In the genomic region with DNA sequence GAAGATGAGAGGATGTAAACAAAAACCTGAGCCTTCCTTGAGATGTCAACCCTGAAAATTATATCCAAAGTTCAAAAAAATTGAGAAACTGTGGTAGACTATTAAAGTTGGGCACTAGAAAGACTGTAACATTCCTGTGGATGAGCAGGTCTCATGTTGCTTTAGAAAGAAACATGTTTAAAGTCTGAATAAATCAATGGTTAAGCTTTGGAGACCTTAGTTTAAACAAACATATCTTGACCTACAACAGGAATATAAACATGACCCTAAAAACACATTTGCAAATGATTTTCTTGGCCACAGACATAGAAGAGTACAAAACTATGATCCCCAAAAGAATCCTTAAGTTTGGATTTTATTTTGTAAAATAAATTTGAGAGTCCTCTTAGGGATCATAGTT, we compare ENCODE assay signal across 18 cellular contexts. TPM values are rescaled to one million over a fixed set of nuclear protein-coding genes. Genes with fewer than 3 reads are reported as not detected.
DNase-seq lines count a peak whose midpoint lies in the region; ATAC-seq and TF ChIP-seq lines count a peak whose summit lies in the region.
"Had no signal": no experiment of that assay in that cellular context is flagged by ENCODE, and none has a peak within 500 bp of the region (broad histone marks: within the 10 kb centered on the region; RNA-seq: fewer than 3 reads in every experiment).

No MANE protein-coding gene starts in this region.

- no peak for TF ChIP-seq CTCF in brain microvascular endothelial cell (IDR thresholded peaks at IDR 0.05; ENCODE audit: low read depth, low read length, missing control alignments)

- H3K4me3 Mint-ChIP-seq in activated CD4-positive, alpha-beta T cell treated with anti-CD3 and anti-CD28 coated beads, Interleukin-2, amount 10 ng/mL, durations not matched to agents 7 days and 5 days, result no peak overlapping the region
- no peak overlapping the region for H3K4me3 Mint-ChIP-seq in activated CD4-positive, alpha-beta memory T cell treated with anti-CD3 and anti-CD28 coated beads, Interleukin-2, amount 10 ng/mL, durations not matched to agents 7 days and 5 days
- no peak overlapping the region for H3K4me3 Mint-ChIP-seq in stimulated activated memory B cell treated with anti-CD40 and anti-IgM and Interleukin-4, amounts not matched to agents 10 μg/mL and 1 μg/mL and 100 μg/mL, for 72 hours

- H3K4me1 Mint-ChIP-seq in activated CD4-positive, alpha-beta T cell treated with anti-CD3 and anti-CD28 coated beads, Interleukin-2, amount 10 ng/mL, durations not matched to agents 7 days and 5 days, result peaks cover 59% of the 10 kb centered on the region
- peaks cover 43% of the 10 kb centered on the region for H3K4me1 Mint-ChIP-seq in activated CD4-positive, alpha-beta memory T cell treated with anti-CD3 and anti-CD28 coated beads, Interleukin-2, amount 10 ng/mL, durations not matched to agents 7 days and 5 days
- H3K4me1 Mint-ChIP-seq in stimulated activated memory B cell treated with anti-CD40 and anti-IgM and Interleukin-4, amounts not matched to agents 10 μg/mL and 1 μg/mL and 100 μg/mL, for 72 hours, result peaks cover 38% of the 10 kb centered on the region

- H3K4me3 ChIP-seq in brain microvascular endothelial cell (ENCODE audit: low read depth, low read length), result no peak overlapping the region
- H3K4me3 ChIP-seq: A549, sigmoid colon, tibial nerve had no signal

- POLR2A ChIA-PET in activated CD4-positive, alpha-beta T cell treated with anti-CD3 and anti-CD28 coated beads, Interleukin-2, amount 10 ng/mL, durations not matched to agents 7 days and 5 days (lab: Charles Lee), result no interaction called here
- POLR2A ChIA-PET in activated CD4-positive, alpha-beta memory T cell treated with anti-CD3 and anti-CD28 coated beads, Interleukin-2, amount 10 ng/mL, durations not matched to agents 7 days and 5 days (lab: Charles Lee), result interaction anchor here (1.4 to 4.8 kb wide), 4 partner anchors 39 to 217 kb away, joined by 4 to 48 read pairs (median 6); a partner anchor contains a TSS

- H3K27ac Mint-ChIP-seq in activated CD4-positive, alpha-beta T cell treated with anti-CD3 and anti-CD28 coated beads, Interleukin-2, amount 10 ng/mL, durations not matched to agents 7 days and 5 days, result peak overlapping the region; percentile 60
- peak overlapping the region; percentile 26 for H3K27ac Mint-ChIP-seq in activated CD4-positive, alpha-beta memory T cell treated with anti-CD3 and anti-CD28 coated beads, Interleukin-2, amount 10 ng/mL, durations not matched to agents 7 days and 5 days
- H3K27ac Mint-ChIP-seq in stimulated activated memory B cell treated with anti-CD40 and anti-IgM and Interleukin-4, amounts not matched to agents 10 μg/mL and 1 μg/mL and 100 μg/mL, for 72 hours, result peak overlapping the region; percentile 94

- in situ Hi-C loops in brain microvascular endothelial cell (cut with HindIII; ENCODE audit: low pct_ligation_motif_present, low sequenced_read_pairs), result no loop called here

- H3K36me3 ChIP-seq in brain microvascular endothelial cell (replicated peaks), result no peaks in the 10 kb centered on the region
- H3K36me3 ChIP-seq: sigmoid colon, tibial nerve had no signal

- DNase-seq in activated CD4-positive, alpha-beta T cell treated with anti-CD3 and anti-CD28 coated beads, Interleukin-2, amount 10 ng/mL, durations not matched to agents 7 days and 5 days, result no peak
- DNase-seq in activated CD4-positive, alpha-beta T cell treated with anti-CD3 and anti-CD28 coated beads for 1 hour, result no peak
- DNase-seq in activated CD4-positive, alpha-beta memory T cell treated with anti-CD3 and anti-CD28 coated beads, Interleukin-2, amount 10 ng/mL, durations not matched to agents 7 days and 5 days, result no peak
- no peak for DNase-seq in left lobe of liver (ENCODE audit: low spot score)
- DNase-seq in nucleus accumbens (lab: John Stamatoyannopoulos, UW), result no peak
- DNase-seq in brain microvascular endothelial cell, result no peak
- DNase-seq in T1000 (lab: John Stamatoyannopoulos, UW), result no peak
- DNase-seq: activated CD4-positive, CD25-positive, alpha-beta regulatory T cell; amygdala; MV-4-11; NCI-H2081 treated with DMSO at 0.1 percent for 48 hours; NCI-H526 treated with DMSO at 0.1 percent for 48 hours; sigmoid colon; stimulated activated CD4-positive, alpha-beta T cell treated with anti-CD3 and anti-CD28 coated beads, Interleukin-4, amount 100 ng/mL, for 24 hours had no signal

- no peaks in the 10 kb centered on the region for H3K27me3 Mint-ChIP-seq in activated CD4-positive, alpha-beta T cell treated with anti-CD3 and anti-CD28 coated beads, Interleukin-2, amount 10 ng/mL, durations not matched to agents 7 days and 5 days
- no peaks in the 10 kb centered on the region for H3K27me3 Mint-ChIP-seq in activated CD4-positive, alpha-beta memory T cell treated with anti-CD3 and anti-CD28 coated beads, Interleukin-2, amount 10 ng/mL, durations not matched to agents 7 days and 5 days
- H3K27me3 Mint-ChIP-seq in stimulated activated memory B cell treated with anti-CD40 and anti-IgM and Interleukin-4, amounts not matched to agents 10 μg/mL and 1 μg/mL and 100 μg/mL, for 72 hours, result no peaks in the 10 kb centered on the region

- no peaks in the 10 kb centered on the region for H3K27me3 ChIP-seq in brain microvascular endothelial cell (replicated peaks)
- H3K27me3 ChIP-seq: sigmoid colon, tibial nerve had no signal

- no peak overlapping the region for H3K27ac ChIP-seq in brain microvascular endothelial cell
- H3K27ac ChIP-seq: A549, sigmoid colon had no signal

- ATAC-seq in left lobe of liver, result peak; percentile 23
- no peak for ATAC-seq in stimulated activated memory B cell treated with anti-CD40 and anti-IgM and Interleukin-4, amounts not matched to agents 10 μg/mL and 1 μg/mL and 100 μg/mL, for 72 hours
- ATAC-seq: A549, Panc1 had no signal

- H3K36me3 Mint-ChIP-seq in activated CD4-positive, alpha-beta T cell treated with anti-CD3 and anti-CD28 coated beads, Interleukin-2, amount 10 ng/mL, durations not matched to agents 7 days and 5 days (ENCODE audit: low read depth), result peaks cover 2% of the 10 kb centered on the region
- H3K36me3 Mint-ChIP-seq in activated CD4-positive, alpha-beta memory T cell treated with anti-CD3 and anti-CD28 coated beads, Interleukin-2, amount 10 ng/mL, durations not matched to agents 7 days and 5 days (ENCODE audit: low read depth), result no peaks in the 10 kb centered on the region
- no peaks in the 10 kb centered on the region for H3K36me3 Mint-ChIP-seq in stimulated activated memory B cell treated with anti-CD40 and anti-IgM and Interleukin-4, amounts not matched to agents 10 μg/mL and 1 μg/mL and 100 μg/mL, for 72 hours

- no peaks in the 10 kb centered on the region for H3K9me3 Mint-ChIP-seq in activated CD4-positive, alpha-beta T cell treated with anti-CD3 and anti-CD28 coated beads, Interleukin-2, amount 10 ng/mL, durations not matched to agents 7 days and 5 days
- H3K9me3 Mint-ChIP-seq in activated CD4-positive, alpha-beta memory T cell treated with anti-CD3 and anti-CD28 coated beads, Interleukin-2, amount 10 ng/mL, durations not matched to agents 7 days and 5 days, result no peaks in the 10 kb centered on the region
- H3K9me3 Mint-ChIP-seq in stimulated activated memory B cell treated with anti-CD40 and anti-IgM and Interleukin-4, amounts not matched to agents 10 μg/mL and 1 μg/mL and 100 μg/mL, for 72 hours, result no peaks in the 10 kb centered on the region

- CTCF ChIA-PET in activated CD4-positive, alpha-beta T cell treated with anti-CD3 and anti-CD28 coated beads, Interleukin-2, amount 10 ng/mL, durations not matched to agents 7 days and 5 days (lab: Charles Lee), result no interaction called here
- CTCF ChIA-PET in activated CD4-positive, alpha-beta memory T cell treated with anti-CD3 and anti-CD28 coated beads, Interleukin-2, amount 10 ng/mL, durations not matched to agents 7 days and 5 days (lab: Charles Lee), result interaction anchor here (0.5 kb wide), 1 partner anchor 41 kb away, joined by 4 read pairs; no protein-coding TSS in a partner anchor

RNA-seq across cellular contexts. Expression of a gene that starts 38.1 kb away (rescaled TPM):
- total RNA-seq in activated CD4-positive, alpha-beta T cell treated with anti-CD3 and anti-CD28 coated beads, Interleukin-2, amount 10 ng/mL, durations not matched to agents 7 days and 5 days, result 10 to 100 TPM; 76.7 to 89.3 TPM
- total RNA-seq in activated CD4-positive, alpha-beta memory T cell treated with anti-CD3 and anti-CD28 coated beads, Interleukin-2, amount 10 ng/mL, durations not matched to agents 7 days and 5 days, result 10 to 100 TPM; 74.6 to 80.0 TPM
- total RNA-seq in left lobe of liver, result 23.6 TPM

RNA-seq across cellular contexts. Expression of a gene that starts 47.1 kb away (rescaled TPM):
- total RNA-seq in activated CD4-positive, alpha-beta T cell treated with anti-CD3 and anti-CD28 coated beads, Interleukin-2, amount 10 ng/mL, durations not matched to agents 7 days and 5 days, result 10 to 100 TPM in 1 of 2 experiments, 1 to 10 TPM in 1; 8.7 to 10.7 TPM
- 10 to 100 TPM in 1 of 2 experiments, 1 to 10 TPM in 1; 9.9 to 10.2 TPM for total RNA-seq in activated CD4-positive, alpha-beta memory T cell treated with anti-CD3 and anti-CD28 coated beads, Interleukin-2, amount 10 ng/mL, durations not matched to agents 7 days and 5 days
- 8.8 TPM for total RNA-seq in left lobe of liver

Comparison
In these comparisons a context has a peak if more than half of its experiments do, and no peak if none do; other contexts are left out.
1. H3K27ac Mint-ChIP-seq: peak in every context shown above with its lines; median percentile 94 in stimulated activated memory B cell treated with anti-CD40 and anti-IgM and Interleukin-4, amounts not matched to agents 10 μg/mL and 1 μg/mL and 100 μg/mL, for 72 hours; 60 in activated CD4-positive, alpha-beta T cell treated with anti-CD3 and anti-CD28 coated beads, Interleukin-2, amount 10 ng/mL, durations not matched to agents 7 days and 5 days; 26 in activated CD4-positive, alpha-beta memory T cell treated with anti-CD3 and anti-CD28 coated beads, Interleukin-2, amount 10 ng/mL, durations not matched to agents 7 days and 5 days.